ENCODE assay signal across 25 cellular contexts in the genomic region with DNA sequence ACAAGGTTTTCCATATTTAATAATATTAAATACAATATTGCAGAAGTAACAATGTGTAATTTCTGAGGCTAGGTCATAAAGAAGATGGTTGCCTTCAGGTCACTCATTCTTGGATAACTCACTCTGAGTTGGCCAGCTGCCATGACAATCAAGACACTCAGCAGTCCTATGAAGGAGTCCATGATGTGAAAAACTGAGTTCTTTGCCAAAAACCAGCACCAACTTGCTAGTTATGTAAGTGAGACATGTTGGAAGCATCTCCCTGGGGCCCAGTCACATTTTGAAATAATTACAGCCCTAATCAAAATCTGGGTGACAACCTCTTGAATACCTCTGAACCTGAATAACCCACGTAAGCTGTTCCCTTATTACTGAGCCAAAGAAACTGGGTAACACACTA.
DNase-seq lines count a peak whose midpoint lies in the region; ATAC-seq and TF ChIP-seq lines count a peak whose summit lies in the region.
"Had no signal": no experiment of that assay in that cellular context is flagged by ENCODE, and none has a peak within 500 bp of the region (broad histone marks: within the 10 kb centered on the region; RNA-seq: fewer than 3 reads in every experiment).

No MANE protein-coding gene starts in this region.

- H3K4me3 Mint-ChIP-seq in activated naive CD8-positive, alpha-beta T cell treated with anti-CD3 and anti-CD28 coated beads, Interleukin-2, amount 50 U/mL, for 24 hours: no peak overlapping the region
- H3K4me3 Mint-ChIP-seq: B cell; CD8-positive, alpha-beta T cell; memory B cell; neural crest cell; T-helper 1 cell treated with Interleukin-12 subunit alpha and Interleukin-12 subunit beta and Interleukin-4 antibody, amounts not matched to agents 30 μg/mL and 1 μg/mL, for 36 hours had no signal

- peaks cover 13% of the 10 kb centered on the region for H3K9me3 Mint-ChIP-seq in activated naive CD8-positive, alpha-beta T cell treated with anti-CD3 and anti-CD28 coated beads, Interleukin-2, amount 50 U/mL, for 24 hours
- H3K9me3 Mint-ChIP-seq: neural crest cell had no signal

- H3K27ac ChIP-seq in RWPE1 (no peak overlapping the region), epithelial cell of prostate (peak overlapping the region; percentile 47)
- H3K27ac ChIP-seq: brain microvascular endothelial cell, pancreas, tibial nerve had no signal

- CTCF ChIA-PET in RWPE1 (lab: Yijun Ruan, JAX): no interaction called here

- TF ChIP-seq CTCF in RWPE1 (conservative IDR thresholded peaks at IDR 0.05; ENCODE audit: low read depth): no peak

- no peaks in the 10 kb centered on the region for H3K27me3 Mint-ChIP-seq in activated naive CD8-positive, alpha-beta T cell treated with anti-CD3 and anti-CD28 coated beads, Interleukin-2, amount 50 U/mL, for 24 hours
- H3K27me3 Mint-ChIP-seq: B cell, memory B cell had no signal

- H3K36me3 Mint-ChIP-seq in activated naive CD8-positive, alpha-beta T cell treated with anti-CD3 and anti-CD28 coated beads, Interleukin-2, amount 50 U/mL, for 24 hours (ENCODE audit: low read depth): no peaks in the 10 kb centered on the region
- H3K36me3 Mint-ChIP-seq: CD8-positive, alpha-beta T cell; memory B cell had no signal

- POLR2A ChIA-PET in RWPE1 (lab: Yijun Ruan, JAX; ENCODE audit: low non-redundant PET): no interaction called here

- H3K27ac Mint-ChIP-seq in activated naive CD8-positive, alpha-beta T cell treated with anti-CD3 and anti-CD28 coated beads, Interleukin-2, amount 50 U/mL, for 24 hours: no peak overlapping the region
- H3K27ac Mint-ChIP-seq: B cell; CD8-positive, alpha-beta T cell; memory B cell; T-helper 1 cell treated with Interleukin-12 subunit alpha and Interleukin-12 subunit beta and Interleukin-4 antibody, amounts not matched to agents 30 μg/mL and 1 μg/mL, for 36 hours had no signal

- DNase-seq in COR-L47 (lab: John Stamatoyannopoulos, UW): peak; percentile 36
- peak; percentile 13 for DNase-seq in HT1080 (ENCODE audit: low read depth)
- DNase-seq in RWPE1 (ENCODE audit: low spot score): peak; percentile 67
- DNase-seq in epithelial cell of prostate (ENCODE audit: low read depth, low spot score): peak; percentile 98
- DNase-seq in T1000 (lab: John Stamatoyannopoulos, UW): no peak
- DNase-seq in activated naive CD8-positive, alpha-beta T cell treated with anti-CD3 and anti-CD28 coated beads, Interleukin-2, amount 50 U/mL, for 24 hours: no peak
- no peak for DNase-seq in NCI-H187 (lab: John Stamatoyannopoulos, UW)
- DNase-seq: activated CD4-positive, alpha-beta T cell treated with anti-CD3 and anti-CD28 coated beads for 4 hours; activated gamma-delta T cell; brain microvascular endothelial cell; CD8-positive, alpha-beta T cell; DMS153; effector CD4-positive, alpha-beta T cell; foreskin fibroblast; left cardiac atrium; NCI-H1436; NCI-H510A treated with DMSO at 0.1 percent for 48 hours; pancreas; SK-N-SH had no signal

- ATAC-seq in HG03439 (IDR thresholded peaks at IDR 0.05; ENCODE audit: unreplicated experiment): no peak
- ATAC-seq in activated naive CD8-positive, alpha-beta T cell treated with anti-CD3 and anti-CD28 coated beads, Interleukin-2, amount 50 U/mL, for 24 hours: no peak
- ATAC-seq: CD8-positive, alpha-beta T cell; left cardiac atrium; pancreas had no signal

- no peaks in the 10 kb centered on the region for H3K4me1 Mint-ChIP-seq in activated naive CD8-positive, alpha-beta T cell treated with anti-CD3 and anti-CD28 coated beads, Interleukin-2, amount 50 U/mL, for 24 hours
- H3K4me1 Mint-ChIP-seq: B cell, memory B cell, neural crest cell had no signal

Comparison
In these comparisons a context has a peak if more than half of its experiments do, and no peak if none do; other contexts are left out.
1. DNase-seq: peak in COR-L47 (single experiment), HT1080 (single experiment), RWPE1 (single experiment) and epithelial cell of prostate (single experiment); none in T1000 (single experiment), activated naive CD8-positive, alpha-beta T cell treated with anti-CD3 and anti-CD28 coated beads, Interleukin-2, amount 50 U/mL, for 24 hours (single experiment) and NCI-H187 (0 of 2).